Comparison of ENCODE assay signal across 8 cellular contexts in the genomic region with DNA sequence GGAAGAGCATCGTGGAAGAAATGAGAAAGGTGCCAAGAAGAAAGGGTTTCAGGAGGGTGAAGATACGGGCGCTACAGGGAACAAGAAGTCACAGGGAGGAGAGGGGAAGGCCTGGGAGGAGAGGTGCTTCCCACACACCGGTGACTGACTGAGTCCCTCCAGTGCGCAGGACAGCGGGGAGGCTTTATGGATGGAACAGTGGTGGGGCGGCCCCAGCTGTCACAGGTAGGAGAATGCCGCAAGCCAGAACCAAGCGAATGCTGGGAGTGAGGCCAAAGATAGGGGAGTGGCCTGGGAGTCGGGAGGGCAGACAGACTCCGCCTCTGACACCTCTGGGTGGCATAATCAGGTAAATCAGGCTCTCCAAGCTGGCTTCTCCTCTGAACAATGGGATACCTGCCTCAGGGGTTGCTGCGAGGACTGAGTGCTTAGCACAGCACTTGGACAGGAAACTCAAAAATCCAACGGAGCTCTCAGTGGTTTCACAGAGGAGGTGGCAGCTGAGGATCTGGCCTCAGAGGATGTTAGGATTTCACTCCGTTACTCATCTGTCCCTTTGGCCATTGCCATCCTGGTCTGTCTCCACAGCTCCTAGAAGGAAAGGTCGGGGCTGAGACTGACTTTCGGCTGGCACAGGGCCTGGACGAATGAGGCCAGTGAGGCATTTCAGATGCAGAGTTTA. TPM values are rescaled to one million over a fixed set of nuclear protein-coding genes. Genes with fewer than 3 reads are reported as not detected.
A peak's percentile ranks its signal among the peaks of the same experiment; 100 is the strongest.
DNase-seq lines count a peak whose midpoint lies in the region; ATAC-seq and TF ChIP-seq lines count a peak whose summit lies in the region.

No MANE protein-coding gene starts in this region.

- POLR2A ChIA-PET in Panc1 (lab: Charles Lee): interaction anchor here (0.6 kb wide), 1 partner anchor 469 kb away, joined by 6 read pairs; no protein-coding TSS in a partner anchor

- in situ Hi-C loops in Panc1 (cut with HindIII; ENCODE audit: low pct_unique_long_range_greater_than_20kb, low sequenced_read_pairs): no loop called here

- H3K4me3 ChIP-seq in HUES48 (ENCODE audit: low read depth, low read length): peak overlapping the region; percentile 85
- H3K4me3 ChIP-seq in Panc1 (ENCODE audit: low read depth in 2 of 2, low read length in 2 of 2): peak overlapping the region; percentile 83 to 86
- peak overlapping the region; percentile 78 to 81 for H3K4me3 ChIP-seq in gastroesophageal sphincter
- peak overlapping the region; percentile 95 for H3K4me3 ChIP-seq in ovary

- peak; percentile 67 for ATAC-seq in Panc1
- peak; percentile 40 for ATAC-seq in gastroesophageal sphincter
- ATAC-seq in GM19324 (IDR thresholded peaks at IDR 0.05; ENCODE audit: low FRiP score, unreplicated experiment): no peak

- H3K9ac ChIP-seq in HUES48 (ENCODE audit: low read depth, low read length): peak overlapping the region; percentile 2; the same call in 1 of the 2 replicates

- no TSS peak for BruUV-seq in Panc1 (replicated peaks; lab: Mats Ljungman, UMichigan)

- no peaks in the 10 kb centered on the region for H3K27me3 Mint-ChIP-seq in type B pancreatic cell

- intact Hi-C loops in Panc1 (cut with micrococcal nuclease; ENCODE audit: unreplicated experiment): no loop called here
- intact Hi-C loops in ovary (cut with DNase I): loop anchor here in 3 of 4 donors (5.0 to 10.0 kb wide), 3 partner anchors 51 to 149 kb away; partner anchors contain the start of genes DHX58 (in 1 of the 3) and DNAJC7 (in 1 of the 3)

- H3K9me3 ChIP-seq in HUES48 (ENCODE audit: control insufficient read depth, insufficient read depth, low read length) (no peaks in the 10 kb centered on the region), Panc1 (ENCODE audit: control insufficient read depth, insufficient read depth, low read depth, low read length) (no peaks in the 10 kb centered on the region), gastroesophageal sphincter (no peaks in the 10 kb centered on the region), ovary (no peaks in the 10 kb centered on the region)

- H3K36me3 ChIP-seq in HUES48 (ENCODE audit: control insufficient read depth, insufficient read depth, low read length) (peaks cover 17% of the 10 kb centered on the region), Panc1 (ENCODE audit: control insufficient read depth, insufficient read depth, low read length) (no peaks in the 10 kb centered on the region; the same call in 1 of the 2 replicates), gastroesophageal sphincter (peaks cover 0 to 30% of the 10 kb centered on the region in 2 donors), ovary (no peaks in the 10 kb centered on the region)

- H3K27me3 ChIP-seq in HUES48 (ENCODE audit: control insufficient read depth, insufficient read depth, low read length) (no peaks in the 10 kb centered on the region), Panc1 (ENCODE audit: control insufficient read depth, insufficient read depth, low read length) (no peaks in the 10 kb centered on the region), gastroesophageal sphincter (no peaks in the 10 kb centered on the region), ovary (no peaks in the 10 kb centered on the region)

- H3K4me1 Mint-ChIP-seq in type B pancreatic cell (ENCODE audit: unreplicated experiment): peaks cover 14% of the 10 kb centered on the region

- peak overlapping the region; percentile 96 for H3K27ac Mint-ChIP-seq in type B pancreatic cell

- no peak for TF ChIP-seq EP300 in gastroesophageal sphincter (IDR thresholded peaks at IDR 0.05)
- no peak for TF ChIP-seq EP300 in ovary (IDR thresholded peaks at IDR 0.05)

- no peak for TF ChIP-seq CTCF in Panc1 (IDR thresholded peaks at IDR 0.05)
- TF ChIP-seq CTCF in gastroesophageal sphincter (IDR thresholded peaks at IDR 0.05): no peak
- no peak for TF ChIP-seq CTCF in ovary (IDR thresholded peaks at IDR 0.05)
- no peak for TF ChIP-seq CTCF in type B pancreatic cell (conservative IDR thresholded peaks at IDR 0.05)

- no peak for TF ChIP-seq POLR2A in gastroesophageal sphincter (IDR thresholded peaks at IDR 0.05)
- no peak for TF ChIP-seq POLR2A in ovary (IDR thresholded peaks at IDR 0.05)

- H3K27ac ChIP-seq in HUES48 (ENCODE audit: low read depth, low read length) (peak overlapping the region; percentile 87), Panc1 (ENCODE audit: low read length) (peak overlapping the region; percentile 90), gastroesophageal sphincter (peak overlapping the region; percentile 79 to 92 (median 89)), ovary (peak overlapping the region; percentile 0 to 70)

- peaks cover 11% of the 10 kb centered on the region for H3K36me3 Mint-ChIP-seq in type B pancreatic cell

- peak overlapping the region; percentile 91 for H3K4me3 Mint-ChIP-seq in type B pancreatic cell

- H3K4me1 ChIP-seq in HUES48 (ENCODE audit: control insufficient read depth, insufficient read depth, low read length): peaks cover 10% of the 10 kb centered on the region
- H3K4me1 ChIP-seq in Panc1 (ENCODE audit: control insufficient read depth, insufficient read depth, low read length): peaks cover 19% of the 10 kb centered on the region
- H3K4me1 ChIP-seq in gastroesophageal sphincter: peaks cover 0 to 62% (median 20%) of the 10 kb centered on the region in 3 donors
- H3K4me1 ChIP-seq in ovary (ENCODE audit: insufficient read depth): peaks cover 7% of the 10 kb centered on the region

- WGBS in gastroesophageal sphincter (ENCODE audit: low coverage in 1 of 2), 2 donors: 9% methylated on average over 13 to 14 of the region's 17 CpGs
- WGBS in ovary, 3 donors: 3 to 7% (median 5%) methylated on average over 17 of the region's 17 CpGs

- H3K9me3 Mint-ChIP-seq in type B pancreatic cell: no peaks in the 10 kb centered on the region

- CTCF ChIA-PET in Panc1 (lab: Charles Lee): interaction anchor here (0.5 to 0.6 kb wide), 4 partner anchors 47 to 152 kb away, joined by 3 to 9 read pairs (median 5); no protein-coding TSS in a partner anchor

- DNase-seq in EH (ENCODE audit: low read depth) (peak; percentile 66), Panc1 (ENCODE audit: low read depth, low spot score) (peak; percentile 8), ovary (peak; percentile 58 to 68 (median 62)), type B pancreatic cell (ENCODE audit: extremely low spot score, unreplicated experiment) (peak; percentile 77)
- DNase-seq in activated T-helper 9 cell treated with anti-CD3 and anti-CD28 coated beads, Interleukin-2, amount 50 U/mL, for 16 hours (ENCODE audit: low read depth): peak; percentile 49

RNA-seq across cellular contexts. Expression of gene CNP, which starts 0.8 kb away (rescaled TPM):
- total RNA-seq in Panc1 (2021; ENCODE audit: unreplicated experiment): 79.9 TPM
- 103 TPM for polyA plus RNA-seq in Panc1 (2012; ENCODE audit: insufficient read length)
- total RNA-seq in gastroesophageal sphincter: 10 to 100 TPM; 56.7 to 97.9 (median 64.7) TPM
- 10 to 100 TPM; 30.5 to 88.9 (median 77.5) TPM for total RNA-seq in ovary
- 10 to 100 TPM; 30.7 to 47.0 TPM for polyA plus RNA-seq in ovary
- 60.0 and 84.3 TPM in 2 replicates for total RNA-seq in type B pancreatic cell (ENCODE audit: low replicate concordance)

RNA-seq across cellular contexts. Expression of gene ODAD4, which starts 35.4 kb away (rescaled TPM):
- total RNA-seq in Panc1 (2021; ENCODE audit: unreplicated experiment): 0.69 TPM
- 0.94 TPM for polyA plus RNA-seq in Panc1 (2012; ENCODE audit: insufficient read length)
- total RNA-seq in gastroesophageal sphincter: 1 to 10 TPM in 1 of 4 donors, under 1 TPM in 3; 0.19 to 2.2 (median 0.60) TPM
- total RNA-seq in ovary: 10 to 100 TPM in 1 of 7 donors, 1 to 10 TPM in 6; 1.1 to 11.0 (median 2.4) TPM
- polyA plus RNA-seq in ovary: 1 to 10 TPM; 1.7 to 2.1 TPM
- 1.9 and 4.5 TPM in 2 replicates for total RNA-seq in type B pancreatic cell (ENCODE audit: low replicate concordance)

RNA-seq across cellular contexts. Expression of gene ACLY, which starts 47.1 kb away (rescaled TPM):
- total RNA-seq in Panc1 (2021; ENCODE audit: unreplicated experiment) (225 TPM), gastroesophageal sphincter (10 to 100 TPM; 40.8 to 84.0 (median 61.6) TPM), ovary (100 to 1,000 TPM in 1 of 7 donors, 10 to 100 TPM in 6; 23.6 to 119 (median 53.4) TPM), type B pancreatic cell (ENCODE audit: low replicate concordance) (160 and 161 TPM in 2 replicates)
- 176 TPM for polyA plus RNA-seq in Panc1 (2012; ENCODE audit: insufficient read length)
- 10 to 100 TPM; 26.9 to 69.4 TPM for polyA plus RNA-seq in ovary

RNA-seq across cellular contexts. Expression of gene DNAJC7, which starts 51.4 kb away (rescaled TPM):
- total RNA-seq in Panc1 (2021; ENCODE audit: unreplicated experiment) (72.0 TPM), gastroesophageal sphincter (10 to 100 TPM; 41.9 to 59.6 (median 54.4) TPM), ovary (10 to 100 TPM; 37.7 to 92.4 (median 70.1) TPM), type B pancreatic cell (ENCODE audit: low replicate concordance) (77.3 and 88.7 TPM in 2 replicates)
- polyA plus RNA-seq in Panc1 (2012; ENCODE audit: insufficient read length): 76.8 TPM
- polyA plus RNA-seq in ovary: 100 to 1,000 TPM in 1 of 2 donors, 10 to 100 TPM in 1; 61.1 to 102 TPM

RNA-seq across cellular contexts. Expression of gene NKIRAS2, which starts 54.1 kb away (rescaled TPM):
- total RNA-seq in Panc1 (2021; ENCODE audit: unreplicated experiment) (22.4 TPM), gastroesophageal sphincter (10 to 100 TPM; 40.1 to 72.3 (median 52.8) TPM), ovary (10 to 100 TPM; 11.8 to 27.6 (median 22.2) TPM), type B pancreatic cell (ENCODE audit: low replicate concordance) (44.7 and 45.0 TPM in 2 replicates)
- 31.7 TPM for polyA plus RNA-seq in Panc1 (2012; ENCODE audit: insufficient read length)
- polyA plus RNA-seq in ovary: 10 to 100 TPM; 23.9 to 25.4 TPM

Comparison
In these comparisons a context has a peak if more than half of its experiments do, and no peak if none do; other contexts are left out.
1. DNase-seq: peak in every context shown above with its lines; median percentile 77 in type B pancreatic cell; 66 in EH; 62 in ovary; 49 in activated T-helper 9 cell treated with anti-CD3 and anti-CD28 coated beads, Interleukin-2, amount 50 U/mL, for 16 hours; 8 in Panc1.
2. H3K27ac ChIP-seq: peak in every context shown above with its lines; median percentile 90 in Panc1; 89 in gastroesophageal sphincter; 87 in HUES48; 35 in ovary.